In the genomic region with DNA sequence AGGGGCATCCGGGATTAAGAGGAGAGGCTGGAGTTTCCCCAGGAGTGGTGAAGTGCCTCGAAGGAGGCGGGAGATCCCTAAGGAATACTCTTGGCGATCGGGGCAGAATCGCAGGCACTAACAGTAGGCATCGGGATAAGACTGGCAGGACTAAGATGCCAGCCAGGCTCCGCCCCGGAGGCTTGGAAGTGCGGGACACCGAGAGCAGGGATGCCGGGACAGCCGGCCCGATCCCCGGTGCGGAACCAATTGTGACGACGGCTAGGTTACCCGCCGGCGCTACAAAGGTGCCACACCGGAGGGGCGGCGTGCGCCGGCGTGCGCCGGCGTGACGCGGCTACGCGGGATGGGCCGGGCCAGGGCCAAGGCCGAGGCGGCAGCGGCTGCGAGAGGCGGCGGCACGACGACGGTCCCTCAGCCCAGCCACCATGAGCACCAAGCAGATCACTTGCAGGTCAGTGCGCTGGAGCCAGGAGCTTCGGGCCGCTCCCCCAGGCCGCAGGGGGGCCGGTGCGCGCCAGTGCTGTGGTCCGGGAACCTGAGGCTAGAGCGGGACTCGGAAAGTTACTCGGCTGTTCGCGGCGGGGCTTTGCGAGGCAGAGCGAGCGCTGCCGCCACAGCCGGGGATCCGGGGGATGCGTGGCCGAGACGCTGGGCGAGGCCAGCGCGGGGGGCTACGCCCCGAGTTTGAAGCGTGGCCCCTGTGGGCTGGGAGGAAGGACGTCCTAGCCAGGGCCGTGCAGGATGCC, we compare ENCODE assay signal across 1 cellular context.
TF ChIP-seq lines count a peak whose summit lies in the region.

TSS of gene MKRN2 (plus strand) at position 365 of the 749 bp plus-strand sequence. CDS start at position 429, 64 bp downstream.

TF ChIP-seq in HepG2, 621 proteins besides CTCF, POLR2A, EP300 and RAD21 (continued from another document and continues in another):
- TF ChIP-seq ZNF614 (CRISPR knock-in tag; IDR thresholded peaks at IDR 0.05; ENCODE audit: borderline replicate concordance): 0 out of 2 replicates have a peak, but pooled peaks have one; percentile 44
- TF ChIP-seq ZNF556 (CRISPR knock-in tag; IDR thresholded peaks at IDR 0.05; ENCODE audit: borderline replicate concordance): peak; percentile 36; the same call in 1 of the 2 replicates
- no peak for TF ChIP-seq ZNF83 (CRISPR knock-in tag; IDR thresholded peaks at IDR 0.05; ENCODE audit: borderline replicate concordance)
- no peak for TF ChIP-seq FOXP1 (IDR thresholded peaks at IDR 0.05)
- TF ChIP-seq FOXP1 (CRISPR knock-in tag; IDR thresholded peaks at IDR 0.05): no peak
- peak; percentile 95 for TF ChIP-seq ZFX (CRISPR knock-in tag; IDR thresholded peaks at IDR 0.05; ENCODE audit: low read depth)
- TF ChIP-seq ZNF331 (CRISPR knock-in tag; IDR thresholded peaks at IDR 0.05): peak; percentile 35
- peak; percentile 70; the same call in 1 of the 2 replicates for TF ChIP-seq NFE2L1 (CRISPR knock-in tag; IDR thresholded peaks at IDR 0.05; ENCODE audit: borderline replicate concordance)
- TF ChIP-seq, protein P1, sequence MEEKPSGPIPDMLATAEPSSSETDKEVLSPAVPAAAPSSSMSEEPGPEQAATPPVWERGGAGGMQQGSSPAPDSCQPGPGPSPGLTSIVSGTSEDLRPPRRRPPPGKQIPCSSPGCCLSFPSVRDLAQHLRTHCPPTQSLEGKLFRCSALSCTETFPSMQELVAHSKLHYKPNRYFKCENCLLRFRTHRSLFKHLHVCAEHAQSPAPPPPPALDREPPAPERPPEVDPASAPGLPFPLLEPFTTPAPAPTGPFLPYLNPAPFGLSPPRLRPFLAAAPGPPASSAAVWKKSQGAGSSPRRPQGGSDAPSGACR (CRISPR knock-in tag; IDR thresholded peaks at IDR 0.05): no peak
- TF ChIP-seq PHF21A (CRISPR knock-in tag; IDR thresholded peaks at IDR 0.05): peak; percentile 84
- peak; percentile 86 for TF ChIP-seq IRF9 (CRISPR knock-in tag; IDR thresholded peaks at IDR 0.05; ENCODE audit: borderline replicate concordance)
- peak; percentile 81; the same call in 1 of the 2 replicates for TF ChIP-seq NFKB2 (CRISPR knock-in tag; IDR thresholded peaks at IDR 0.05; ENCODE audit: borderline replicate concordance)
- TF ChIP-seq ZNF354B (CRISPR knock-in tag; IDR thresholded peaks at IDR 0.05): no peak
- no peak for TF ChIP-seq NFIC (IDR thresholded peaks at IDR 0.05; ENCODE audit: low read length)
- TF ChIP-seq, protein P2, sequence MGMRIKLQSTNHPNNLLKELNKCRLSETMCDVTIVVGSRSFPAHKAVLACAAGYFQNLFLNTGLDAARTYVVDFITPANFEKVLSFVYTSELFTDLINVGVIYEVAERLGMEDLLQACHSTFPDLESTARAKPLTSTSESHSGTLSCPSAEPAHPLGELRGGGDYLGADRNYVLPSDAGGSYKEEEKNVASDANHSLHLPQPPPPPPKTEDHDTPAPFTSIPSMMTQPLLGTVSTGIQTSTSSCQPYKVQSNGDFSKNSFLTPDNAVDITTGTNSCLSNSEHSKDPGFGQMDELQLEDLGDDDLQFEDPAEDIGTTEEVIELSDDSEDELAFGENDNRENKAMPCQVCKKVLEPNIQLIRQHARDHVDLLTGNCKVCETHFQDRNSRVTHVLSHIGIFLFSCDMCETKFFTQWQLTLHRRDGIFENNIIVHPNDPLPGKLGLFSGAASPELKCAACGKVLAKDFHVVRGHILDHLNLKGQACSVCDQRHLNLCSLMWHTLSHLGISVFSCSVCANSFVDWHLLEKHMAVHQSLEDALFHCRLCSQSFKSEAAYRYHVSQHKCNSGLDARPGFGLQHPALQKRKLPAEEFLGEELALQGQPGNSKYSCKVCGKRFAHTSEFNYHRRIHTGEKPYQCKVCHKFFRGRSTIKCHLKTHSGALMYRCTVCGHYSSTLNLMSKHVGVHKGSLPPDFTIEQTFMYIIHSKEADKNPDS (CRISPR knock-in tag; IDR thresholded peaks at IDR 0.05): no peak
- TF ChIP-seq ZNF550 (CRISPR knock-in tag; IDR thresholded peaks at IDR 0.05; ENCODE audit: borderline replicate concordance): no peak
- peak; percentile 80 for TF ChIP-seq ZNF343 (CRISPR knock-in tag; IDR thresholded peaks at IDR 0.05)
- no peak for TF ChIP-seq SAFB2 (CRISPR knock-in tag; IDR thresholded peaks at IDR 0.05; ENCODE audit: borderline replicate concordance, low read depth)
- no peak for TF ChIP-seq ZNF513 (CRISPR knock-in tag; conservative IDR thresholded peaks at IDR 0.05)
- peak; percentile 93 for TF ChIP-seq ZNF616 (CRISPR knock-in tag; IDR thresholded peaks at IDR 0.05; ENCODE audit: low read depth)
- TF ChIP-seq, protein P3, sequence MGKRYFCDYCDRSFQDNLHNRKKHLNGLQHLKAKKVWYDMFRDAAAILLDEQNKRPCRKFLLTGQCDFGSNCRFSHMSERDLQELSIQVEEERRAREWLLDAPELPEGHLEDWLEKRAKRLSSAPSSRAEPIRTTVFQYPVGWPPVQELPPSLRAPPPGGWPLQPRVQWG (CRISPR knock-in tag; IDR thresholded peaks at IDR 0.05; ENCODE audit: borderline replicate concordance, low read depth): no peak
- 0 out of 2 replicates have a peak, but pooled peaks have one; percentile 46 for TF ChIP-seq ZNF235 (CRISPR knock-in tag; IDR thresholded peaks at IDR 0.05; ENCODE audit: borderline replicate concordance)
- TF ChIP-seq POLR2AphosphoS2 (IDR thresholded peaks at IDR 0.05; ENCODE audit: low read depth, low read length): 0 out of 2 replicates have a peak, but pooled peaks have one; percentile 44
- peak; percentile 74 for TF ChIP-seq SIN3B (IDR thresholded peaks at IDR 0.05; ENCODE audit: low read length)
- TF ChIP-seq, protein P4, sequence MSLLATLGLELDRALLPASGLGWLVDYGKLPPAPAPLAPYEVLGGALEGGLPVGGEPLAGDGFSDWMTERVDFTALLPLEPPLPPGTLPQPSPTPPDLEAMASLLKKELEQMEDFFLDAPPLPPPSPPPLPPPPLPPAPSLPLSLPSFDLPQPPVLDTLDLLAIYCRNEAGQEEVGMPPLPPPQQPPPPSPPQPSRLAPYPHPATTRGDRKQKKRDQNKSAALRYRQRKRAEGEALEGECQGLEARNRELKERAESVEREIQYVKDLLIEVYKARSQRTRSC (CRISPR knock-in tag; IDR thresholded peaks at IDR 0.05; ENCODE audit: low read depth): peak; percentile 60; the same call in 1 of the 2 replicates
- TF ChIP-seq, protein P5, sequence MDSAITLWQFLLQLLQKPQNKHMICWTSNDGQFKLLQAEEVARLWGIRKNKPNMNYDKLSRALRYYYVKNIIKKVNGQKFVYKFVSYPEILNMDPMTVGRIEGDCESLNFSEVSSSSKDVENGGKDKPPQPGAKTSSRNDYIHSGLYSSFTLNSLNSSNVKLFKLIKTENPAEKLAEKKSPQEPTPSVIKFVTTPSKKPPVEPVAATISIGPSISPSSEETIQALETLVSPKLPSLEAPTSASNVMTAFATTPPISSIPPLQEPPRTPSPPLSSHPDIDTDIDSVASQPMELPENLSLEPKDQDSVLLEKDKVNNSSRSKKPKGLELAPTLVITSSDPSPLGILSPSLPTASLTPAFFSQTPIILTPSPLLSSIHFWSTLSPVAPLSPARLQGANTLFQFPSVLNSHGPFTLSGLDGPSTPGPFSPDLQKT (CRISPR knock-in tag; IDR thresholded peaks at IDR 0.05; ENCODE audit: borderline replicate concordance): no peak
- no peak for TF ChIP-seq SP2 (CRISPR knock-in tag; IDR thresholded peaks at IDR 0.05)
- no peak for TF ChIP-seq HNRNPH1 (optimal IDR thresholded peaks at IDR 0.05; ENCODE audit: low read depth, low read length)
- TF ChIP-seq ZBTB20 (CRISPR knock-in tag; IDR thresholded peaks at IDR 0.05; ENCODE audit: borderline replicate concordance, low read depth): no peak; the same call in 1 of the 2 replicates
- TF ChIP-seq ZBTB4 (CRISPR knock-in tag; IDR thresholded peaks at IDR 0.05; ENCODE audit: borderline replicate concordance): peak; percentile 78; the same call in 1 of the 2 replicates
- TF ChIP-seq HNF1A (IDR thresholded peaks at IDR 0.05; ENCODE audit: low read depth): no peak
- TF ChIP-seq HNF1A (CRISPR knock-in tag; IDR thresholded peaks at IDR 0.05; ENCODE audit: borderline replicate concordance): no peak
- TF ChIP-seq HNF1B (CRISPR knock-in tag; IDR thresholded peaks at IDR 0.05): peak; percentile 80
- no peak for TF ChIP-seq KDM6A (CRISPR knock-in tag; IDR thresholded peaks at IDR 0.05; ENCODE audit: low read depth)
